ENCODE assay signal across 9 cellular contexts in genomic region chr16:28554634-28555423, GRCh38. TPM values are rescaled to one million over a fixed set of nuclear protein-coding genes. Genes with fewer than 3 reads are reported as not detected.
DNase-seq lines count a peak whose midpoint lies in the region; ATAC-seq, FAIRE-seq and TF ChIP-seq lines count a peak whose summit lies in the region.
"Had no signal": no experiment of that assay in that cellular context is flagged by ENCODE, and none has a peak within 500 bp of the region (broad histone marks: within the 10 kb centered on the region; RNA-seq: fewer than 3 reads in every experiment).

No MANE protein-coding gene starts in this region.

- no peak for TF ChIP-seq CTCF in WTC11 (IDR thresholded peaks at IDR 0.05)
- TF ChIP-seq CTCF in keratinocyte (optimal IDR thresholded peaks at IDR 0.05 in 1 of 3, IDR thresholded peaks at IDR 0.05 in 1 of 3, conservative IDR thresholded peaks at IDR 0.05 in 1 of 3; ENCODE audit: extremely low read depth in 1 of 3, insufficient read depth in 2 of 3, low read length in 3 of 3), result no peak

- no peaks in the 10 kb centered on the region for H4K20me1 ChIP-seq in keratinocyte (ENCODE audit: control insufficient read depth, extremely low read depth, insufficient read depth, low read length)

- H3K9me3 ChIP-seq in keratinocyte (ENCODE audit: control insufficient read depth, low read depth, low read length) (no peaks in the 10 kb centered on the region), thymus (ENCODE audit: control insufficient read depth) (no peaks in the 10 kb centered on the region)

- H3K27me3 ChIP-seq in keratinocyte (ENCODE audit: control insufficient read depth, extremely low read depth, insufficient read depth, low read length) (no peaks in the 10 kb centered on the region), thymus (ENCODE audit: control insufficient read depth, insufficient read depth) (no peaks in the 10 kb centered on the region)

- CTCF ChIA-PET in activated CD4-positive, alpha-beta T cell treated with anti-CD3 and anti-CD28 coated beads, Interleukin-2, amount 10 ng/mL, durations not matched to agents 7 days and 5 days (lab: Charles Lee), result interaction anchor here (0.5 to 1.4 kb wide), 4 partner anchors 30 to 277 kb away, joined by 3 read pairs; no protein-coding TSS in a partner anchor
- CTCF ChIA-PET in WTC11 (lab: Charles Lee), result interaction anchor here (0.6 to 1.3 kb wide), 3 partner anchors 43 to 246 kb away, joined by 3 to 4 read pairs (median 4); no protein-coding TSS in a partner anchor

- H3K4me2 ChIP-seq in keratinocyte (ENCODE audit: control insufficient read depth, extremely low read depth, insufficient read depth, low read depth, low read length), result peak overlapping the region; percentile 68

- 94% methylated on average over 15 of the region's 15 CpGs for WGBS in thymus

- H3K27ac ChIP-seq in keratinocyte (ENCODE audit: control insufficient read depth, insufficient read depth, low read length) (peak overlapping the region; percentile 0), thymus (ENCODE audit: low read depth) (no peak overlapping the region)

- peaks cover 8% of the 10 kb centered on the region for H3K79me2 ChIP-seq in keratinocyte (ENCODE audit: control insufficient read depth, insufficient read depth, low read length)

- no peaks in the 10 kb centered on the region for H3K4me1 ChIP-seq in keratinocyte (ENCODE audit: control insufficient read depth, extremely low read depth, insufficient read depth, low read length)
- H3K4me1 ChIP-seq in thymus (ENCODE audit: control insufficient read depth, insufficient read depth, low read length), result peaks cover 6% of the 10 kb centered on the region

- H3K36me3 ChIP-seq in keratinocyte (ENCODE audit: control insufficient read depth in 2 of 2, extremely low read depth in 1 of 2, insufficient read depth in 2 of 2, low read length in 2 of 2) (no peaks in the 10 kb centered on the region), thymus (ENCODE audit: control insufficient read depth, insufficient read depth) (peaks cover 12% of the 10 kb centered on the region)

- peak overlapping the region; percentile 63 for H2AFZ ChIP-seq in keratinocyte (ENCODE audit: control insufficient read depth, low read length)

- peaks cover 39% of the 10 kb centered on the region for H3K4me1 Mint-ChIP-seq in activated CD4-positive, alpha-beta T cell treated with anti-CD3 and anti-CD28 coated beads, Interleukin-2, amount 10 ng/mL, durations not matched to agents 7 days and 5 days
- H3K4me1 Mint-ChIP-seq in WTC11, result peaks cover 5% of the 10 kb centered on the region

- H3K27ac Mint-ChIP-seq in activated CD4-positive, alpha-beta T cell treated with anti-CD3 and anti-CD28 coated beads, Interleukin-2, amount 10 ng/mL, durations not matched to agents 7 days and 5 days, result peak overlapping the region; percentile 74
- no peak overlapping the region for H3K27ac Mint-ChIP-seq in WTC11

- H3K36me3 Mint-ChIP-seq in activated CD4-positive, alpha-beta T cell treated with anti-CD3 and anti-CD28 coated beads, Interleukin-2, amount 10 ng/mL, durations not matched to agents 7 days and 5 days (ENCODE audit: low read depth), result peaks cover 29% of the 10 kb centered on the region
- peaks cover 13% of the 10 kb centered on the region for H3K36me3 Mint-ChIP-seq in WTC11

- peaks cover 3% of the 10 kb centered on the region for H3K9me3 Mint-ChIP-seq in activated CD4-positive, alpha-beta T cell treated with anti-CD3 and anti-CD28 coated beads, Interleukin-2, amount 10 ng/mL, durations not matched to agents 7 days and 5 days
- no peaks in the 10 kb centered on the region for H3K9me3 Mint-ChIP-seq in WTC11

- H3K4me3 Mint-ChIP-seq in activated CD4-positive, alpha-beta T cell treated with anti-CD3 and anti-CD28 coated beads, Interleukin-2, amount 10 ng/mL, durations not matched to agents 7 days and 5 days, result peak overlapping the region; percentile 83
- H3K4me3 Mint-ChIP-seq in WTC11, result peak overlapping the region; percentile 68

- ATAC-seq in WTC11, result no peak
- ATAC-seq in GM18520 (IDR thresholded peaks at IDR 0.05; ENCODE audit: unreplicated experiment), result no peak

- intact Hi-C loops in posterior vena cava (cut with DNase I), result no loop called here

- no peak for FAIRE-seq in keratinocyte (lab: Jason Lieb, UNC)

- POLR2A ChIA-PET in activated CD4-positive, alpha-beta T cell treated with anti-CD3 and anti-CD28 coated beads, Interleukin-2, amount 10 ng/mL, durations not matched to agents 7 days and 5 days (lab: Charles Lee), result no interaction called here
- POLR2A ChIA-PET in WTC11 (lab: Charles Lee), result interaction anchor here (1.1 kb wide), 1 partner anchor 51 kb away, joined by 3 read pairs; no protein-coding TSS in a partner anchor

- no peaks in the 10 kb centered on the region for H3K9me1 ChIP-seq in keratinocyte (ENCODE audit: control insufficient read depth, extremely low read depth, insufficient read depth, low read length)

- H3K4me3 ChIP-seq in keratinocyte (ENCODE audit: control insufficient read depth in 2 of 3, extremely low read depth in 1 of 3, insufficient read depth in 2 of 3, low read depth in 1 of 3, low read length in 3 of 3), result peak overlapping the region; percentile 53 to 63 (median 62)
- H3K4me3 ChIP-seq in thymus (ENCODE audit: low read length), result peak overlapping the region; percentile 62

- no peak for DNase-seq in activated CD4-positive, alpha-beta T cell treated with anti-CD3 and anti-CD28 coated beads, Interleukin-2, amount 10 ng/mL, durations not matched to agents 7 days and 5 days
- DNase-seq in activated CD4-positive, alpha-beta T cell treated with anti-CD3 and anti-CD28 coated beads for 1 hour, result no peak
- DNase-seq in WTC11 (ENCODE audit: low spot score) (no peak), keratinocyte (ENCODE audit: low read depth, low spot score) (no peak), NCI-H2196 (lab: John Stamatoyannopoulos, UW; ENCODE audit: unreplicated experiment) (no peak), posterior vena cava (ENCODE audit: low spot score) (no peak)

- H3K9ac ChIP-seq in keratinocyte (ENCODE audit: control insufficient read depth, extremely low read depth, insufficient read depth, low read length), result peak overlapping the region; percentile 45

- dilution Hi-C loops in keratinocyte (cut with MboI; ENCODE audit: extremely low pct_ligation_motif_present, low sequenced_read_pairs), result no loop called here

- H3K27me3 Mint-ChIP-seq in activated CD4-positive, alpha-beta T cell treated with anti-CD3 and anti-CD28 coated beads, Interleukin-2, amount 10 ng/mL, durations not matched to agents 7 days and 5 days, result no peaks in the 10 kb centered on the region
- no peaks in the 10 kb centered on the region; the same call in 1 of the 2 replicates for H3K27me3 Mint-ChIP-seq in WTC11 (ENCODE audit: low read depth)

RNA-seq across cellular contexts. Expression of gene SGF29, which starts 1.1 kb away (rescaled TPM):
- total RNA-seq in activated CD4-positive, alpha-beta T cell treated with anti-CD3 and anti-CD28 coated beads, Interleukin-2, amount 10 ng/mL, durations not matched to agents 7 days and 5 days, result 10 to 100 TPM; 49.3 to 60.6 TPM
- 15.0 to 23.3 TPM (median 17.1 TPM) in 3 replicates for total RNA-seq in WTC11 (2021)
- polyA plus RNA-seq in keratinocyte, result 1.4 to 4.7 TPM (median 3.0 TPM) in 3 replicates
- 19.5 TPM for polyA plus RNA-seq in keratinocyte (2011; ENCODE audit: low read depth)
- polyA plus RNA-seq in keratinocyte (2011; cell fraction: cytosol; rRNA removed), result 1.2 and 2.2 TPM in 2 replicates
- 5.1 and 6.6 TPM in 2 replicates for polyA plus RNA-seq in keratinocyte (2011; cell fraction: nucleus; rRNA removed)
- 10.9 and 15.4 TPM in 2 replicates for polyA plus RNA-seq in keratinocyte (2012; ENCODE audit: low replicate concordance)
- 4.0 to 9.4 TPM (median 4.0 TPM) in 3 replicates for polyA minus RNA-seq in keratinocyte
- polyA minus RNA-seq in keratinocyte (2011; cell fraction: cytosol; rRNA and poly(A)+ RNA removed), result 6.3 TPM
- polyA minus RNA-seq in keratinocyte (2011; cell fraction: nucleus; rRNA and poly(A)+ RNA removed), result 2.5 and 4.7 TPM in 2 replicates
- polyA plus RNA-seq in thymus, result 34.7 TPM
- 10 to 100 TPM; 18.3 to 24.3 TPM for total RNA-seq in posterior vena cava

RNA-seq across cellular contexts. Expression of gene NUPR1, which starts 16.1 kb away (rescaled TPM):
- not detected for total RNA-seq in activated CD4-positive, alpha-beta T cell treated with anti-CD3 and anti-CD28 coated beads, Interleukin-2, amount 10 ng/mL, durations not matched to agents 7 days and 5 days
- total RNA-seq in WTC11 (2021) (0.33 to 1.1 TPM (median 0.66 TPM) in 3 replicates), posterior vena cava (100 to 1,000 TPM in 1 of 2 donors, 10 to 100 TPM in 1; 95.3 to 159 TPM)
- polyA plus RNA-seq in keratinocyte (23.0 to 156 TPM (median 126 TPM) in 3 replicates), thymus (294 TPM)
- 681 TPM for polyA plus RNA-seq in keratinocyte (2011; ENCODE audit: low read depth)
- polyA plus RNA-seq in keratinocyte (2011; cell fraction: cytosol; rRNA removed), result 37.9 and 88.7 TPM in 2 replicates
- 26.6 and 37.4 TPM in 2 replicates for polyA plus RNA-seq in keratinocyte (2011; cell fraction: nucleus; rRNA removed)
- polyA plus RNA-seq in keratinocyte (2012; ENCODE audit: low replicate concordance), result 64.9 and 202 TPM in 2 replicates
- 3.9 to 10.7 TPM (median 9.7 TPM) in 3 replicates for polyA minus RNA-seq in keratinocyte
- polyA minus RNA-seq in keratinocyte (2011; cell fraction: cytosol; rRNA and poly(A)+ RNA removed), result 36.4 TPM
- 5.9 and 6.7 TPM in 2 replicates for polyA minus RNA-seq in keratinocyte (2011; cell fraction: nucleus; rRNA and poly(A)+ RNA removed)
- total RNA-seq: T-helper 1 cell treated with Interleukin-12 subunit alpha and Interleukin-12 subunit beta and Interleukin-4 antibody, amounts not matched to agents 30 ng/mL and 1 ng/mL, for 36 hours had no signal

RNA-seq across cellular contexts. Expression of gene SULT1A2, which starts 42.0 kb away (rescaled TPM):
- under 1 TPM; 0.27 to 0.50 TPM for total RNA-seq in activated CD4-positive, alpha-beta T cell treated with anti-CD3 and anti-CD28 coated beads, Interleukin-2, amount 10 ng/mL, durations not matched to agents 7 days and 5 days
- total RNA-seq in WTC11 (2021) (0.35 to 0.87 TPM (median 0.55 TPM) in 3 replicates), posterior vena cava (1 to 10 TPM in 1 of 2 donors, under 1 TPM in 1; 0.65 to 1.1 TPM)
- polyA plus RNA-seq in keratinocyte (0.10 TPM in 1 of 3 replicates, not detected in the others), thymus (1.2 TPM)
- polyA plus RNA-seq in keratinocyte (2011; ENCODE audit: low read depth), result not detected
- polyA plus RNA-seq in keratinocyte (2011; cell fraction: cytosol; rRNA removed), result 0.04 and 0.06 TPM in 2 replicates
- 0.11 TPM in 1 of 2 replicates, not detected in the other for polyA plus RNA-seq in keratinocyte (2011; cell fraction: nucleus; rRNA removed)
- not detected in 2 replicates for polyA plus RNA-seq in keratinocyte (2012; ENCODE audit: low replicate concordance)
- polyA minus RNA-seq in keratinocyte, result 0.30 TPM in 1 of 3 replicates, not detected in the others
- polyA minus RNA-seq in keratinocyte (2011; cell fraction: cytosol; rRNA and poly(A)+ RNA removed), result not detected
- not detected in 2 replicates for polyA minus RNA-seq in keratinocyte (2011; cell fraction: nucleus; rRNA and poly(A)+ RNA removed)

RNA-seq across cellular contexts. Expression of gene IL27, which starts 48.2 kb away (rescaled TPM):
- not detected for total RNA-seq in activated CD4-positive, alpha-beta T cell treated with anti-CD3 and anti-CD28 coated beads, Interleukin-2, amount 10 ng/mL, durations not matched to agents 7 days and 5 days
- total RNA-seq in WTC11 (2021) (not detected in 3 replicates), posterior vena cava (not detected)
- polyA plus RNA-seq in keratinocyte (not detected in 3 replicates), thymus (0.46 TPM)
- not detected for polyA plus RNA-seq in keratinocyte (2011; ENCODE audit: low read depth)
- not detected in 2 replicates for polyA plus RNA-seq in keratinocyte (2011; cell fraction: cytosol; rRNA removed)
- not detected in 2 replicates for polyA plus RNA-seq in keratinocyte (2011; cell fraction: nucleus; rRNA removed)
- not detected in 2 replicates for polyA plus RNA-seq in keratinocyte (2012; ENCODE audit: low replicate concordance)
- polyA minus RNA-seq in keratinocyte, result not detected in 3 replicates
- polyA minus RNA-seq in keratinocyte (2011; cell fraction: cytosol; rRNA and poly(A)+ RNA removed), result not detected
- not detected in 2 replicates for polyA minus RNA-seq in keratinocyte (2011; cell fraction: nucleus; rRNA and poly(A)+ RNA removed)
- total RNA-seq: T-helper 1 cell treated with Interleukin-12 subunit alpha and Interleukin-12 subunit beta and Interleukin-4 antibody, amounts not matched to agents 30 ng/mL and 1 ng/mL, for 36 hours had no signal

RNA-seq across cellular contexts. Expression of gene SULT1A1, which starts 55.0 kb away (rescaled TPM):
- 10 to 100 TPM; 11.1 to 11.3 TPM for total RNA-seq in activated CD4-positive, alpha-beta T cell treated with anti-CD3 and anti-CD28 coated beads, Interleukin-2, amount 10 ng/mL, durations not matched to agents 7 days and 5 days
- total RNA-seq in WTC11 (2021), result 3.2 to 5.6 TPM (median 5.4 TPM) in 3 replicates
- 0.96 to 1.6 TPM (median 1.2 TPM) in 3 replicates for polyA plus RNA-seq in keratinocyte
- polyA plus RNA-seq in keratinocyte (2011; ENCODE audit: low read depth), result 0.47 TPM
- 0.64 and 1.6 TPM in 2 replicates for polyA plus RNA-seq in keratinocyte (2011; cell fraction: cytosol; rRNA removed)
- polyA plus RNA-seq in keratinocyte (2011; cell fraction: nucleus; rRNA removed), result 1.6 and 1.9 TPM in 2 replicates
- 0.80 and 1.1 TPM in 2 replicates for polyA plus RNA-seq in keratinocyte (2012; ENCODE audit: low replicate concordance)
- 0.13 to 0.86 TPM (median 0.32 TPM) in 3 replicates for polyA minus RNA-seq in keratinocyte
- polyA minus RNA-seq in keratinocyte (2011; cell fraction: cytosol; rRNA and poly(A)+ RNA removed), result 1.5 TPM
- polyA minus RNA-seq in keratinocyte (2011; cell fraction: nucleus; rRNA and poly(A)+ RNA removed), result 0.63 and 1.3 TPM in 2 replicates
- polyA plus RNA-seq in thymus, result 25.9 TPM
- 10 to 100 TPM in 1 of 2 donors, 1 to 10 TPM in 1; 8.9 to 16.7 TPM for total RNA-seq in posterior vena cava

Comparison
In these comparisons a context has a peak if more than half of its experiments do, and no peak if none do; other contexts are left out.
1. RNA of gene NUPR1, which starts 16.1 kb away (total RNA-seq): 95.3 to 159 TPM in posterior vena cava; 0.33 to 1.1 TPM in WTC11 and not detected in activated CD4-positive, alpha-beta T cell treated with anti-CD3 and anti-CD28 coated beads, Interleukin-2, amount 10 ng/mL, durations not matched to agents 7 days and 5 days; every median in the first group is over 10 times any median in the second.